Comparison of ENCODE assay signal across 8 cellular contexts in genomic region chr19:18340237-18340989, GRCh38. TPM values are rescaled to one million over a fixed set of nuclear protein-coding genes. Genes with fewer than 3 reads are reported as not detected.
DNase-seq lines count a peak whose midpoint lies in the region; ATAC-seq, FAIRE-seq and TF ChIP-seq lines count a peak whose summit lies in the region.

Gene PGPEP1 (plus strand): TSS chr19:18340598. CDS start chr19:18340682, 84 bp downstream.

- H3K4me3 Mint-ChIP-seq in T-helper 2 cell treated with Interferon-gamma antibody and Interleukin-4, amounts not matched to agents 5 μg/mL and 100 μg/mL, for 36 hours: peak within 1 kb of the TSS; percentile 91
- peak within 1 kb of the TSS; percentile 86 for H3K4me3 Mint-ChIP-seq in astrocyte (ENCODE audit: unreplicated experiment)

- 18% methylated on average over 19 of the region's 68 CpGs for WGBS in hepatocyte (ENCODE audit: low lambda C conversion rate, missing lambda C conversion rate)

- DNase-seq in 8988T: peak; percentile 80
- DNase-seq in Jurkat, Clone E6-1 (ENCODE audit: low read depth, low spot score): no peak
- DNase-seq in T-helper 2 cell treated with Interferon-gamma antibody and Interleukin-4, amounts not matched to agents 5 μg/mL and 100 μg/mL, for 36 hours (ENCODE audit: low spot score): peak; percentile 73
- DNase-seq in astrocyte (ENCODE audit: low read depth): peak; percentile 16
- peak; percentile 85 for DNase-seq in hepatocyte (ENCODE audit: low spot score)

- H3K27me3 ChIP-seq in astrocyte (ENCODE audit: insufficient read depth, low read length): no peaks in the 10 kb centered on the region
- no peaks in the 10 kb centered on the region for H3K27me3 ChIP-seq in hepatocyte
- H3K27me3 ChIP-seq in rectal smooth muscle tissue (ENCODE audit: control insufficient read depth, insufficient read depth, low read length): no peaks in the 10 kb centered on the region

- no peaks in the 10 kb centered on the region for H4K20me1 ChIP-seq in astrocyte (ENCODE audit: insufficient read depth, low read length)
- H4K20me1 ChIP-seq in hepatocyte (ENCODE audit: insufficient read depth, poor library complexity, severe bottlenecking): peaks cover 3% of the 10 kb centered on the region

- H3K9me3 Mint-ChIP-seq in T-helper 2 cell treated with Interferon-gamma antibody and Interleukin-4, amounts not matched to agents 5 μg/mL and 100 μg/mL, for 36 hours: no peaks in the 10 kb centered on the region
- H3K9me3 Mint-ChIP-seq in astrocyte (ENCODE audit: unreplicated experiment): no peaks in the 10 kb centered on the region

- FAIRE-seq in astrocyte (lab: Jason Lieb, UNC): no peak

- H3K4me3 ChIP-seq in Jurkat, Clone E6-1 (ENCODE audit: low read length): peak within 1 kb of the TSS; percentile 81
- peak within 1 kb of the TSS; percentile 70 for H3K4me3 ChIP-seq in astrocyte (ENCODE audit: insufficient read depth, low read depth, low read length)
- H3K4me3 ChIP-seq in hepatocyte: peak within 1 kb of the TSS; percentile 96
- peak within 1 kb of the TSS; percentile 78 for H3K4me3 ChIP-seq in rectal smooth muscle tissue (ENCODE audit: low read length)

- H3K27me3 Mint-ChIP-seq in T-helper 2 cell treated with Interferon-gamma antibody and Interleukin-4, amounts not matched to agents 5 μg/mL and 100 μg/mL, for 36 hours (ENCODE audit: low read depth): no peaks in the 10 kb centered on the region
- H3K27me3 Mint-ChIP-seq in astrocyte (ENCODE audit: low read depth, unreplicated experiment): peaks cover 4% of the 10 kb centered on the region

- peaks cover 9% of the 10 kb centered on the region for H3K36me3 Mint-ChIP-seq in T-helper 2 cell treated with Interferon-gamma antibody and Interleukin-4, amounts not matched to agents 5 μg/mL and 100 μg/mL, for 36 hours (ENCODE audit: low read depth)
- H3K36me3 Mint-ChIP-seq in astrocyte (ENCODE audit: low read depth, unreplicated experiment): peaks cover 11% of the 10 kb centered on the region

- ATAC-seq in GM18502 (IDR thresholded peaks at IDR 0.05; ENCODE audit: poor library complexity, unreplicated experiment): peak; percentile 64
- no peak for ATAC-seq in GM21526 (IDR thresholded peaks at IDR 0.05; ENCODE audit: low FRiP score, unreplicated experiment)

- H3K79me2 ChIP-seq in astrocyte (ENCODE audit: insufficient read depth, low read length) (peaks cover 2% of the 10 kb centered on the region), hepatocyte (peaks cover 19% of the 10 kb centered on the region)

- peaks cover 6% of the 10 kb centered on the region for H3K4me1 Mint-ChIP-seq in T-helper 2 cell treated with Interferon-gamma antibody and Interleukin-4, amounts not matched to agents 5 μg/mL and 100 μg/mL, for 36 hours (ENCODE audit: low read depth)
- H3K4me1 Mint-ChIP-seq in astrocyte (ENCODE audit: low read depth, unreplicated experiment): peaks cover 2% of the 10 kb centered on the region

- H3K4me2 ChIP-seq in astrocyte (ENCODE audit: low read length): peak within 1 kb of the TSS; percentile 99
- peak within 1 kb of the TSS; percentile 93 for H3K4me2 ChIP-seq in hepatocyte

- H2AFZ ChIP-seq in astrocyte (ENCODE audit: low read depth, low read length) (peak within 1 kb of the TSS; percentile 80), hepatocyte (peak within 1 kb of the TSS; percentile 74)

- H3K9me3 ChIP-seq in astrocyte (ENCODE audit: insufficient read depth, low read depth, low read length) (no peaks in the 10 kb centered on the region), hepatocyte (ENCODE audit: low read depth) (no peaks in the 10 kb centered on the region)

- H3K9me2 ChIP-seq in hepatocyte (replicated peaks; ENCODE audit: insufficient read depth): no peaks in the 10 kb centered on the region

- H3K4me1 ChIP-seq in astrocyte (ENCODE audit: insufficient read depth, low read length): peaks cover 17% of the 10 kb centered on the region
- H3K4me1 ChIP-seq in hepatocyte (ENCODE audit: insufficient read depth): peaks cover 5% of the 10 kb centered on the region
- no peaks in the 10 kb centered on the region for H3K4me1 ChIP-seq in rectal smooth muscle tissue (ENCODE audit: control insufficient read depth, insufficient read depth, low read length)

- peak within 1 kb of the TSS; percentile 87 for H3K27ac Mint-ChIP-seq in T-helper 2 cell treated with Interferon-gamma antibody and Interleukin-4, amounts not matched to agents 5 μg/mL and 100 μg/mL, for 36 hours
- H3K27ac Mint-ChIP-seq in astrocyte (ENCODE audit: unreplicated experiment): peak within 1 kb of the TSS; percentile 30

- no peak for TF ChIP-seq CTCF in astrocyte (IDR thresholded peaks at IDR 0.05; ENCODE audit: insufficient read depth, low read depth, low read length)
- TF ChIP-seq CTCF in hepatocyte (IDR thresholded peaks at IDR 0.05; ENCODE audit: poor library complexity): no peak

- H3K9ac ChIP-seq in astrocyte (ENCODE audit: low read length) (peak within 1 kb of the TSS; percentile 77), rectal smooth muscle tissue (ENCODE audit: low read length) (peak within 1 kb of the TSS; percentile 90)

- H3K27ac ChIP-seq in astrocyte (ENCODE audit: low read depth, low read length) (no peak within 1 kb of the TSS), hepatocyte (peak within 1 kb of the TSS; percentile 88), rectal smooth muscle tissue (ENCODE audit: low read depth, low read length) (peak within 1 kb of the TSS; percentile 80)

- H3K36me3 ChIP-seq in astrocyte (ENCODE audit: insufficient read depth, low read length): no peaks in the 10 kb centered on the region
- H3K36me3 ChIP-seq in hepatocyte (replicated peaks; ENCODE audit: insufficient read depth, low read depth): no peaks in the 10 kb centered on the region
- peaks cover 3% of the 10 kb centered on the region for H3K36me3 ChIP-seq in rectal smooth muscle tissue (ENCODE audit: control insufficient read depth, insufficient read depth, low read length)

RNA-seq across cellular contexts. Expression of gene PGPEP1, which starts in this region (rescaled TPM):
- 7.1 TPM for polyA plus RNA-seq in Jurkat, Clone E6-1 (2012; ENCODE audit: insufficient read depth, insufficient read length)
- total RNA-seq in astrocyte (20.6 and 28.4 TPM in 2 replicates), hepatocyte (35.0 and 36.1 TPM in 2 replicates)
- polyA plus RNA-seq in hepatocyte: 24.8 and 26.8 TPM in 2 replicates
